25 cellular contexts compared by ENCODE assay signal in the genomic region with DNA sequence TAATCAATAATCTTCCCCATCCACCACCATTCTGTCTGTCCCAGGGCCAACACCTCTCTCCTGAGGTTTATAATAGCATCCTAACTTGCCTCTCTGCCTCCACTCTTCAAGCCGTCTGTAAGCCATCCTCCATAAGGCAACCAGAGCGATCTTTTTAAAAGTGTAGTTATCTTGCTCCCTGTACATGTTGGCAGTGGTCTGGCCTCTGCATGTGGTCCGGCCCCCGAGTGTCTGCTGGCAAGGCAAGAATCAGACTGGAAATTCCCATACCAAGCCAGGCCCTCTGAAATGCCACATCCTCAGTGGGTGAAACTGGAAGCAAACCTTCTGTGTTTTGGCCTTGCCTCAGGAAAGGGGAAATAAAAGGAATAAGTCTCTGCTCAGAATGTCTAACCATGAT. TPM values are rescaled to one million over a fixed set of nuclear protein-coding genes. Genes with fewer than 3 reads are reported as not detected.
A peak's percentile ranks its signal among the peaks of the same experiment; 100 is the strongest.
DNase-seq lines count a peak whose midpoint lies in the region; ATAC-seq, FAIRE-seq and TF ChIP-seq lines count a peak whose summit lies in the region.
"Had no signal": no experiment of that assay in that cellular context is flagged by ENCODE, and none has a peak within 500 bp of the region (broad histone marks: within the 10 kb centered on the region; RNA-seq: fewer than 3 reads in every experiment).

No MANE protein-coding gene starts in this region.

- no peaks in the 10 kb centered on the region for H3K9me3 ChIP-seq in astrocyte (ENCODE audit: insufficient read depth, low read depth, low read length)
- peaks cover 0 to 7% (median 0%) of the 10 kb centered on the region in 3 donors for H3K9me3 ChIP-seq in gastroesophageal sphincter
- no peaks in the 10 kb centered on the region for H3K9me3 ChIP-seq in neural progenitor cell (ENCODE audit: low read depth)
- peaks cover 0 to 5% of the 10 kb centered on the region in 2 donors for H3K9me3 ChIP-seq in transverse colon

- H2AFZ ChIP-seq in astrocyte (ENCODE audit: low read depth, low read length) (no peak overlapping the region), neural progenitor cell (replicated peaks) (no peak overlapping the region)

- H3K9ac ChIP-seq in astrocyte (ENCODE audit: low read length), result no peak overlapping the region
- no peak overlapping the region for H3K9ac ChIP-seq in neural progenitor cell

- H3K27me3 Mint-ChIP-seq in astrocyte (ENCODE audit: low read depth, unreplicated experiment) (no peaks in the 10 kb centered on the region), neural progenitor cell (ENCODE audit: insufficient read depth, low read depth) (peaks cover 3% of the 10 kb centered on the region)
- H3K27me3 Mint-ChIP-seq: activated T-helper 17 cell treated with anti-CD3 and anti-CD28 coated beads, Interleukin-2, amount 50 U/mL, for 72 hours; CD8-positive, alpha-beta memory T cell; T-cell had no signal

- DNase-seq in astrocyte (ENCODE audit: low read depth) (no peak), neural progenitor cell (ENCODE audit: low spot score) (no peak), transverse colon (no peak), foreskin melanocyte (no peak), NCI-H446 (lab: John Stamatoyannopoulos, UW) (no peak)
- DNase-seq: activated CD4-positive, alpha-beta T cell treated with anti-CD3 and anti-CD28 coated beads for 4 hours; activated naive CD8-positive, alpha-beta T cell treated with anti-CD3 and anti-CD28 coated beads, Interleukin-2, amount 10 ng/mL, durations not matched to agents 7 days and 5 days; CD8-positive, alpha-beta memory T cell; dermis blood vessel endothelial cell; DMS53; foreskin keratinocyte; left cardiac atrium; mesendoderm; NCI-H146; NCI-H2171 treated with DMSO at 0.1 percent for 48 hours; NCI-H774; T-cell had no signal

- H3F3A ChIP-seq in neural progenitor cell (ENCODE audit: low read depth), result no peaks in the 10 kb centered on the region

- H3K4me2 ChIP-seq in astrocyte (ENCODE audit: low read length) (no peak overlapping the region), neural progenitor cell (no peak overlapping the region)

- WGBS in gastroesophageal sphincter (ENCODE audit: low coverage in 1 of 2), 2 donors, result 35% methylated on average over 4 of the region's 4 CpGs; no CpG with 5 or more reads in 1 of the 2 donors
- 59 to 74% methylated on average over 2 to 4 of the region's 4 CpGs for WGBS in transverse colon (ENCODE audit: low coverage in 1 of 2), 2 donors

- H3K27ac Mint-ChIP-seq in astrocyte (ENCODE audit: unreplicated experiment) (peak overlapping the region; percentile 50), neural progenitor cell (peak overlapping the region; percentile 75)
- H3K27ac Mint-ChIP-seq: activated naive CD8-positive, alpha-beta T cell treated with anti-CD3 and anti-CD28 coated beads, Interleukin-2, amount 10 ng/mL, durations not matched to agents 7 days and 5 days; activated T-helper 17 cell treated with anti-CD3 and anti-CD28 coated beads, Interleukin-2, amount 50 U/mL, for 72 hours; T-cell had no signal

- H3K4me3 ChIP-seq in astrocyte (ENCODE audit: insufficient read depth, low read depth, low read length) (no peak overlapping the region), gastroesophageal sphincter (no peak overlapping the region), neural progenitor cell (no peak overlapping the region), transverse colon (no peak overlapping the region)
- H3K4me3 ChIP-seq: K562, tibial nerve had no signal

- no peak for TF ChIP-seq EP300 in gastroesophageal sphincter (IDR thresholded peaks at IDR 0.05)
- TF ChIP-seq EP300 in transverse colon (IDR thresholded peaks at IDR 0.05; ENCODE audit: low read depth), result no peak

- H3K4me3 Mint-ChIP-seq in astrocyte (ENCODE audit: unreplicated experiment) (no peak overlapping the region), neural progenitor cell (no peak overlapping the region)
- H3K4me3 Mint-ChIP-seq: activated naive CD8-positive, alpha-beta T cell treated with anti-CD3 and anti-CD28 coated beads, Interleukin-2, amount 10 ng/mL, durations not matched to agents 7 days and 5 days; activated T-helper 17 cell treated with anti-CD3 and anti-CD28 coated beads, Interleukin-2, amount 50 U/mL, for 72 hours; CD8-positive, alpha-beta memory T cell; neural crest cell; T-cell had no signal

- TF ChIP-seq POLR2A in gastroesophageal sphincter (IDR thresholded peaks at IDR 0.05), result no peak
- no peak for TF ChIP-seq POLR2A in transverse colon (IDR thresholded peaks at IDR 0.05)

- H3K4me1 ChIP-seq in astrocyte (ENCODE audit: insufficient read depth, low read length) (no peaks in the 10 kb centered on the region), gastroesophageal sphincter (peaks cover 7 to 70% (median 8%) of the 10 kb centered on the region in 3 donors), neural progenitor cell (peaks cover 4% of the 10 kb centered on the region), transverse colon (peaks cover 0 to 15% (median 2%) of the 10 kb centered on the region in 4 donors)
- H3K4me1 ChIP-seq: foreskin keratinocyte, tibial nerve had no signal

- no peaks in the 10 kb centered on the region for H3K36me3 ChIP-seq in astrocyte (ENCODE audit: insufficient read depth, low read length)
- peaks cover 0 to 5% of the 10 kb centered on the region in 2 donors for H3K36me3 ChIP-seq in gastroesophageal sphincter
- no peaks in the 10 kb centered on the region for H3K36me3 ChIP-seq in neural progenitor cell
- H3K36me3 ChIP-seq in transverse colon, result no peaks in the 10 kb centered on the region

- FAIRE-seq in astrocyte (lab: Jason Lieb, UNC), result no peak
- FAIRE-seq: GM12891, GM19239 had no signal

- TF ChIP-seq CTCF in astrocyte (IDR thresholded peaks at IDR 0.05; ENCODE audit: insufficient read depth, low read depth, low read length) (no peak), gastroesophageal sphincter (IDR thresholded peaks at IDR 0.05) (no peak), neural progenitor cell (IDR thresholded peaks at IDR 0.05) (no peak), transverse colon (IDR thresholded peaks at IDR 0.05) (no peak)

- H4K20me1 ChIP-seq in astrocyte (ENCODE audit: insufficient read depth, low read length), result peaks cover 25% of the 10 kb centered on the region
- no peaks in the 10 kb centered on the region for H4K20me1 ChIP-seq in neural progenitor cell (ENCODE audit: low read depth)

- H3K9me3 Mint-ChIP-seq in astrocyte (ENCODE audit: unreplicated experiment), result peaks cover 9% of the 10 kb centered on the region
- H3K9me3 Mint-ChIP-seq in neural progenitor cell, result peaks cover 4% of the 10 kb centered on the region

- peaks cover 2% of the 10 kb centered on the region for H3K36me3 Mint-ChIP-seq in astrocyte (ENCODE audit: low read depth, unreplicated experiment)
- H3K36me3 Mint-ChIP-seq in neural progenitor cell, result no peaks in the 10 kb centered on the region

- H3K79me2 ChIP-seq in astrocyte (ENCODE audit: insufficient read depth, low read length) (no peaks in the 10 kb centered on the region), neural progenitor cell (ENCODE audit: low read depth) (no peaks in the 10 kb centered on the region)

- in situ Hi-C loops in transverse colon (cut with MboI; ENCODE audit: low pct_ligation_motif_present in 1 of 4, low pct_unique_long_range_greater_than_20kb in 1 of 4, low sequenced_read_pairs in 3 of 4), result no loop called here

- H3K4me1 Mint-ChIP-seq in astrocyte (ENCODE audit: low read depth, unreplicated experiment) (peaks cover 18% of the 10 kb centered on the region), neural progenitor cell (peaks cover 15% of the 10 kb centered on the region)
- H3K4me1 Mint-ChIP-seq: activated naive CD8-positive, alpha-beta T cell treated with anti-CD3 and anti-CD28 coated beads, Interleukin-2, amount 10 ng/mL, durations not matched to agents 7 days and 5 days had no signal

- H3K27ac ChIP-seq in astrocyte (ENCODE audit: low read depth, low read length) (no peak overlapping the region), gastroesophageal sphincter (peak overlapping the region; percentile 83 to 96 (median 88)), neural progenitor cell (no peak overlapping the region), transverse colon (peak overlapping the region; percentile 65 to 75 (median 70))
- H3K27ac ChIP-seq: foreskin keratinocyte, tibial nerve had no signal

- peak; percentile 30 for ATAC-seq in gastroesophageal sphincter
- ATAC-seq in HG03196 (IDR thresholded peaks at IDR 0.05; ENCODE audit: unreplicated experiment), result no peak
- ATAC-seq: activated T-helper 17 cell treated with anti-CD3 and anti-CD28 coated beads, Interleukin-2, amount 50 U/mL, for 72 hours; foreskin keratinocyte; K562; T-cell had no signal

- H3K27me3 ChIP-seq in astrocyte (ENCODE audit: insufficient read depth, low read length), result no peaks in the 10 kb centered on the region
- H3K27me3 ChIP-seq in gastroesophageal sphincter, result no peaks in the 10 kb centered on the region
- no peaks in the 10 kb centered on the region for H3K27me3 ChIP-seq in neural progenitor cell
- H3K27me3 ChIP-seq in transverse colon, result no peaks in the 10 kb centered on the region
- H3K27me3 ChIP-seq: foreskin keratinocyte, tibial nerve had no signal

- intact Hi-C loops in transverse colon (cut with DNase I; ENCODE audit: low total_unique reads), result no loop called here

RNA-seq across cellular contexts. Expression of a gene that starts 17.0 kb away (rescaled TPM):
- total RNA-seq in astrocyte, result 6.6 and 6.9 TPM in 2 replicates
- total RNA-seq in gastroesophageal sphincter, result 10 to 100 TPM; 15.1 to 42.6 (median 29.1) TPM
- 0.75 and 0.84 TPM in 2 replicates for total RNA-seq in neural progenitor cell (ENCODE audit: low replicate concordance)
- 10 to 100 TPM in 3 of 4 donors, 1 to 10 TPM in 1; 9.1 to 47.4 (median 11.3) TPM for total RNA-seq in transverse colon

Comparison
In these comparisons a context has a peak if more than half of its experiments do, and no peak if none do; other contexts are left out.
1. H3K27ac ChIP-seq: peak in gastroesophageal sphincter (4 of 4) and transverse colon (4 of 4); none in astrocyte (single experiment) and neural progenitor cell (single experiment).